1 cellular context compared by ENCODE assay signal in genomic region chr6:146028250-146028789, GRCh38.
A peak's percentile ranks its signal among the peaks of the same experiment; 100 is the strongest.
TF ChIP-seq lines count a peak whose summit lies in the region.

No MANE protein-coding gene starts in this region.

TF ChIP-seq in K562, 482 proteins besides CTCF, POLR2A, EP300 and RAD21 (continues in another document):
- TF ChIP-seq, protein P1, sequence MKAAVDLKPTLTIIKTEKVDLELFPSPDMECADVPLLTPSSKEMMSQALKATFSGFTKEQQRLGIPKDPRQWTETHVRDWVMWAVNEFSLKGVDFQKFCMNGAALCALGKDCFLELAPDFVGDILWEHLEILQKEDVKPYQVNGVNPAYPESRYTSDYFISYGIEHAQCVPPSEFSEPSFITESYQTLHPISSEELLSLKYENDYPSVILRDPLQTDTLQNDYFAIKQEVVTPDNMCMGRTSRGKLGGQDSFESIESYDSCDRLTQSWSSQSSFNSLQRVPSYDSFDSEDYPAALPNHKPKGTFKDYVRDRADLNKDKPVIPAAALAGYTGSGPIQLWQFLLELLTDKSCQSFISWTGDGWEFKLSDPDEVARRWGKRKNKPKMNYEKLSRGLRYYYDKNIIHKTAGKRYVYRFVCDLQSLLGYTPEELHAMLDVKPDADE (conservative IDR thresholded peaks at IDR 0.05; ENCODE audit: control insufficient read depth, low read depth, low read length), result no peak
- TF ChIP-seq, protein P2, sequence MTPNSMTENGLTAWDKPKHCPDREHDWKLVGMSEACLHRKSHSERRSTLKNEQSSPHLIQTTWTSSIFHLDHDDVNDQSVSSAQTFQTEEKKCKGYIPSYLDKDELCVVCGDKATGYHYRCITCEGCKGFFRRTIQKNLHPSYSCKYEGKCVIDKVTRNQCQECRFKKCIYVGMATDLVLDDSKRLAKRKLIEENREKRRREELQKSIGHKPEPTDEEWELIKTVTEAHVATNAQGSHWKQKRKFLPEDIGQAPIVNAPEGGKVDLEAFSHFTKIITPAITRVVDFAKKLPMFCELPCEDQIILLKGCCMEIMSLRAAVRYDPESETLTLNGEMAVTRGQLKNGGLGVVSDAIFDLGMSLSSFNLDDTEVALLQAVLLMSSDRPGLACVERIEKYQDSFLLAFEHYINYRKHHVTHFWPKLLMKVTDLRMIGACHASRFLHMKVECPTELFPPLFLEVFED (CRISPR knock-in tag; conservative IDR thresholded peaks at IDR 0.05), result no peak; the same call in 1 of the 2 replicates
- TF ChIP-seq ESRRA (IDR thresholded peaks at IDR 0.05; ENCODE audit: borderline replicate concordance, low read depth), result no peak
- TF ChIP-seq, protein P3, sequence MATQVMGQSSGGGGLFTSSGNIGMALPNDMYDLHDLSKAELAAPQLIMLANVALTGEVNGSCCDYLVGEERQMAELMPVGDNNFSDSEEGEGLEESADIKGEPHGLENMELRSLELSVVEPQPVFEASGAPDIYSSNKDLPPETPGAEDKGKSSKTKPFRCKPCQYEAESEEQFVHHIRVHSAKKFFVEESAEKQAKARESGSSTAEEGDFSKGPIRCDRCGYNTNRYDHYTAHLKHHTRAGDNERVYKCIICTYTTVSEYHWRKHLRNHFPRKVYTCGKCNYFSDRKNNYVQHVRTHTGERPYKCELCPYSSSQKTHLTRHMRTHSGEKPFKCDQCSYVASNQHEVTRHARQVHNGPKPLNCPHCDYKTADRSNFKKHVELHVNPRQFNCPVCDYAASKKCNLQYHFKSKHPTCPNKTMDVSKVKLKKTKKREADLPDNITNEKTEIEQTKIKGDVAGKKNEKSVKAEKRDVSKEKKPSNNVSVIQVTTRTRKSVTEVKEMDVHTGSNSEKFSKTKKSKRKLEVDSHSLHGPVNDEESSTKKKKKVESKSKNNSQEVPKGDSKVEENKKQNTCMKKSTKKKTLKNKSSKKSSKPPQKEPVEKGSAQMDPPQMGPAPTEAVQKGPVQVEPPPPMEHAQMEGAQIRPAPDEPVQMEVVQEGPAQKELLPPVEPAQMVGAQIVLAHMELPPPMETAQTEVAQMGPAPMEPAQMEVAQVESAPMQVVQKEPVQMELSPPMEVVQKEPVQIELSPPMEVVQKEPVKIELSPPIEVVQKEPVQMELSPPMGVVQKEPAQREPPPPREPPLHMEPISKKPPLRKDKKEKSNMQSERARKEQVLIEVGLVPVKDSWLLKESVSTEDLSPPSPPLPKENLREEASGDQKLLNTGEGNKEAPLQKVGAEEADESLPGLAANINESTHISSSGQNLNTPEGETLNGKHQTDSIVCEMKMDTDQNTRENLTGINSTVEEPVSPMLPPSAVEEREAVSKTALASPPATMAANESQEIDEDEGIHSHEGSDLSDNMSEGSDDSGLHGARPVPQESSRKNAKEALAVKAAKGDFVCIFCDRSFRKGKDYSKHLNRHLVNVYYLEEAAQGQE (CRISPR knock-in tag; IDR thresholded peaks at IDR 0.05; ENCODE audit: low read depth), result peak; percentile 99
- 0 out of 2 replicates have a peak, but pooled peaks have one; percentile 52 for TF ChIP-seq ZNF175 (CRISPR knock-in tag; IDR thresholded peaks at IDR 0.05; ENCODE audit: low read depth)
- TF ChIP-seq SMAD2 (IDR thresholded peaks at IDR 0.05; ENCODE audit: low read depth, low read length), result no peak
- TF ChIP-seq ILF3 (IDR thresholded peaks at IDR 0.05; ENCODE audit: borderline replicate concordance), result no peak
- peak; percentile 94 for TF ChIP-seq ZNF511 (CRISPR knock-in tag; IDR thresholded peaks at IDR 0.05)
- TF ChIP-seq MIER1 (IDR thresholded peaks at IDR 0.05; ENCODE audit: low read depth), result peak; percentile 97
- TF ChIP-seq E2F4 (CRISPR knock-in tag; IDR thresholded peaks at IDR 0.05; ENCODE audit: low read depth), result peak; percentile 73; the same call in 1 of the 2 replicates
- no peak for TF ChIP-seq SMARCA4 (IDR thresholded peaks at IDR 0.05)
- no peak for TF ChIP-seq TGIF2 (CRISPR knock-in tag; IDR thresholded peaks at IDR 0.05)
- no peak for TF ChIP-seq BACH1 (tag; IDR thresholded peaks at IDR 0.05)
- TF ChIP-seq, protein P4, sequence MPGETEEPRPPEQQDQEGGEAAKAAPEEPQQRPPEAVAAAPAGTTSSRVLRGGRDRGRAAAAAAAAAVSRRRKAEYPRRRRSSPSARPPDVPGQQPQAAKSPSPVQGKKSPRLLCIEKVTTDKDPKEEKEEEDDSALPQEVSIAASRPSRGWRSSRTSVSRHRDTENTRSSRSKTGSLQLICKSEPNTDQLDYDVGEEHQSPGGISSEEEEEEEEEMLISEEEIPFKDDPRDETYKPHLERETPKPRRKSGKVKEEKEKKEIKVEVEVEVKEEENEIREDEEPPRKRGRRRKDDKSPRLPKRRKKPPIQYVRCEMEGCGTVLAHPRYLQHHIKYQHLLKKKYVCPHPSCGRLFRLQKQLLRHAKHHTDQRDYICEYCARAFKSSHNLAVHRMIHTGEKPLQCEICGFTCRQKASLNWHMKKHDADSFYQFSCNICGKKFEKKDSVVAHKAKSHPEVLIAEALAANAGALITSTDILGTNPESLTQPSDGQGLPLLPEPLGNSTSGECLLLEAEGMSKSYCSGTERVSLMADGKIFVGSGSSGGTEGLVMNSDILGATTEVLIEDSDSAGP (CRISPR knock-in tag; IDR thresholded peaks at IDR 0.05), result no peak
- peak; percentile 67; the same call in 1 of the 2 replicates for TF ChIP-seq AFF4 (CRISPR knock-in tag; IDR thresholded peaks at IDR 0.05)
- no peak for TF ChIP-seq SOX6 (IDR thresholded peaks at IDR 0.05)
- TF ChIP-seq ZNF197 (CRISPR knock-in tag; IDR thresholded peaks at IDR 0.05; ENCODE audit: low read depth), result 0 out of 2 replicates have a peak, but pooled peaks have one; percentile 29
- TF ChIP-seq, protein P5, sequence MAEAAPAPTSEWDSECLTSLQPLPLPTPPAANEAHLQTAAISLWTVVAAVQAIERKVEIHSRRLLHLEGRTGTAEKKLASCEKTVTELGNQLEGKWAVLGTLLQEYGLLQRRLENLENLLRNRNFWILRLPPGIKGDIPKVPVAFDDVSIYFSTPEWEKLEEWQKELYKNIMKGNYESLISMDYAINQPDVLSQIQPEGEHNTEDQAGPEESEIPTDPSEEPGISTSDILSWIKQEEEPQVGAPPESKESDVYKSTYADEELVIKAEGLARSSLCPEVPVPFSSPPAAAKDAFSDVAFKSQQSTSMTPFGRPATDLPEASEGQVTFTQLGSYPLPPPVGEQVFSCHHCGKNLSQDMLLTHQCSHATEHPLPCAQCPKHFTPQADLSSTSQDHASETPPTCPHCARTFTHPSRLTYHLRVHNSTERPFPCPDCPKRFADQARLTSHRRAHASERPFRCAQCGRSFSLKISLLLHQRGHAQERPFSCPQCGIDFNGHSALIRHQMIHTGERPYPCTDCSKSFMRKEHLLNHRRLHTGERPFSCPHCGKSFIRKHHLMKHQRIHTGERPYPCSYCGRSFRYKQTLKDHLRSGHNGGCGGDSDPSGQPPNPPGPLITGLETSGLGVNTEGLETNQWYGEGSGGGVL (CRISPR knock-in tag; IDR thresholded peaks at IDR 0.05), result no peak
- TF ChIP-seq PML (IDR thresholded peaks at IDR 0.05; ENCODE audit: low read length), result no peak
- TF ChIP-seq TEAD1 (CRISPR knock-in tag; IDR thresholded peaks at IDR 0.05), result peak in 1 of 2 experiments; percentile 87; a peak in 1 of 4 replicates
- peak; percentile 94 for TF ChIP-seq PRMT5 (CRISPR knock-in tag; IDR thresholded peaks at IDR 0.05)
- TF ChIP-seq, protein P6, sequence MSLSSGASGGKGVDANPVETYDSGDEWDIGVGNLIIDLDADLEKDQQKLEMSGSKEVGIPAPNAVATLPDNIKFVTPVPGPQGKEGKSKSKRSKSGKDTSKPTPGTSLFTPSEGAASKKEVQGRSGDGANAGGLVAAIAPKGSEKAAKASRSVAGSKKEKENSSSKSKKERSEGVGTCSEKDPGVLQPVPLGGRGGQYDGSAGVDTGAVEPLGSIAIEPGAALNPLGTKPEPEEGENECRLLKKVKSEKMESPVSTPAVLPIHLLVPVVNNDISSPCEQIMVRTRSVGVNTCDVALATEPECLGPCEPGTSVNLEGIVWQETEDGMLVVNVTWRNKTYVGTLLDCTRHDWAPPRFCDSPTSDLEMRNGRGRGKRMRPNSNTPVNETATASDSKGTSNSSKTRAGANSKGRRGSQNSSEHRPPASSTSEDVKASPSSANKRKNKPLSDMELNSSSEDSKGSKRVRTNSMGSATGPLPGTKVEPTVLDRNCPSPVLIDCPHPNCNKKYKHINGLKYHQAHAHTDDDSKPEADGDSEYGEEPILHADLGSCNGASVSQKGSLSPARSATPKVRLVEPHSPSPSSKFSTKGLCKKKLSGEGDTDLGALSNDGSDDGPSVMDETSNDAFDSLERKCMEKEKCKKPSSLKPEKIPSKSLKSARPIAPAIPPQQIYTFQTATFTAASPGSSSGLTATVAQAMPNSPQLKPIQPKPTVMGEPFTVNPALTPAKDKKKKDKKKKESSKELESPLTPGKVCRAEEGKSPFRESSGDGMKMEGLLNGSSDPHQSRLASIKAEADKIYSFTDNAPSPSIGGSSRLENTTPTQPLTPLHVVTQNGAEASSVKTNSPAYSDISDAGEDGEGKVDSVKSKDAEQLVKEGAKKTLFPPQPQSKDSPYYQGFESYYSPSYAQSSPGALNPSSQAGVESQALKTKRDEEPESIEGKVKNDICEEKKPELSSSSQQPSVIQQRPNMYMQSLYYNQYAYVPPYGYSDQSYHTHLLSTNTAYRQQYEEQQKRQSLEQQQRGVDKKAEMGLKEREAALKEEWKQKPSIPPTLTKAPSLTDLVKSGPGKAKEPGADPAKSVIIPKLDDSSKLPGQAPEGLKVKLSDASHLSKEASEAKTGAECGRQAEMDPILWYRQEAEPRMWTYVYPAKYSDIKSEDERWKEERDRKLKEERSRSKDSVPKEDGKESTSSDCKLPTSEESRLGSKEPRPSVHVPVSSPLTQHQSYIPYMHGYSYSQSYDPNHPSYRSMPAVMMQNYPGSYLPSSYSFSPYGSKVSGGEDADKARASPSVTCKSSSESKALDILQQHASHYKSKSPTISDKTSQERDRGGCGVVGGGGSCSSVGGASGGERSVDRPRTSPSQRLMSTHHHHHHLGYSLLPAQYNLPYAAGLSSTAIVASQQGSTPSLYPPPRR (CRISPR knock-in tag; IDR thresholded peaks at IDR 0.05; ENCODE audit: borderline replicate concordance), result no peak
- no peak for TF ChIP-seq ZNF3 (CRISPR knock-in tag; IDR thresholded peaks at IDR 0.05)
- no peak for TF ChIP-seq IRF9 (tag; IDR thresholded peaks at IDR 0.05)
- TF ChIP-seq ELF1 (tag; IDR thresholded peaks at IDR 0.05), result peak; percentile 79
- peak; percentile 47; the same call in 1 of the 2 replicates for TF ChIP-seq DMBX1 (CRISPR knock-in tag; IDR thresholded peaks at IDR 0.05; ENCODE audit: borderline replicate concordance)
